19 cellular contexts compared by ENCODE assay signal in genomic region chr7:56045796-56046195, GRCh38.
"Had no signal": no experiment of that assay in that cellular context is flagged by ENCODE, and none has a peak within 500 bp of the region (broad histone marks: within the 10 kb centered on the region; RNA-seq: fewer than 3 reads in every experiment).

No MANE protein-coding gene starts in this region.

- H3K36me3 ChIP-seq: cardiac muscle cell, prostate gland had no signal

- H3K27me3 ChIP-seq: cardiac muscle cell, heart right ventricle, tibial artery had no signal

- FAIRE-seq: colon, frontal cortex, small intestine, TTC549 had no signal

- DNase-seq: activated CD4-positive, alpha-beta T cell treated with anti-CD3 and anti-CD28 coated beads, Interleukin-2, amount 50 U/mL, for 48 hours; activated CD8-positive, alpha-beta memory T cell treated with anti-CD3 and anti-CD28 coated beads, Interleukin-2, amount 10 ng/mL, durations not matched to agents 7 days and 5 days; activated naive CD4-positive, alpha-beta T cell treated with Interleukin-2 at 50 U/mL for 16 hours; activated naive CD8-positive, alpha-beta T cell treated with anti-CD3 and anti-CD28 coated beads, Interleukin-2, amount 10 ng/mL, durations not matched to agents 7 days and 5 days; amygdala; heart right ventricle; immature natural killer cell; kidney glomerular epithelial cell; left ventricle myocardium inferior; occipital lobe; right cardiac atrium; small intestine; stimulated activated CD4-positive, alpha-beta T cell treated with anti-CD3 and anti-CD28 coated beads, Interleukin-4, amount 100 ng/mL, for 4 hours; tibial artery had no signal

- H3K9me3 ChIP-seq: heart right ventricle, left ventricle myocardium inferior, prostate gland, tibial artery had no signal

- H3K4me1 ChIP-seq: prostate gland had no signal

- H3K4me3 ChIP-seq: cardiac muscle cell, heart right ventricle, left ventricle myocardium inferior, prostate gland, tibial artery had no signal
